Comparison of ENCODE assay signal across 10 cellular contexts in the genomic region with DNA sequence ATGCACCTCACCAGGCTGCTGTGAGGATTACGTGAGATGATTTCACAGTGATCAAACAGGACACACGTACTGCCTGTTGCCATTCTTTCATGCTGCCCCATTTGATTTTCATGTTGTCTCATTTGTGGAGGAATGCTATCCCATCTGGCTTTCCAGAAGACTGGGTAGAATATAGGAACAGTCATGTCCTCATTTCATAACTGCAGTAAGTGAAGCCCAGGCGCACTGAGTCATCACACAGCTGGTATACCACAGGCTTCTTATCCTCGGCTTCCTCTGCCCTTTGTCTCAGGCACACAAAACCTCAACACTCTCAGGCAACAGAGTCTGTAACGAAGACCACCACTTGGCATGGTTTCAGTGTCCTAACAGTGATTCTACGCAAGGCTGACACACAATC.
DNase-seq lines count a peak whose midpoint lies in the region; ATAC-seq, FAIRE-seq and TF ChIP-seq lines count a peak whose summit lies in the region.
"Had no signal": no experiment of that assay in that cellular context is flagged by ENCODE, and none has a peak within 500 bp of the region (broad histone marks: within the 10 kb centered on the region; RNA-seq: fewer than 3 reads in every experiment).

No MANE protein-coding gene starts in this region.

- peak overlapping the region; percentile 89 for H2BK5ac ChIP-seq in IMR-90 (ENCODE audit: low read depth, low read length, poor library complexity, severe bottlenecking)

- H4K8ac ChIP-seq in IMR-90 (ENCODE audit: low read depth in 2 of 2, low read length in 2 of 2): peak overlapping the region; percentile 21 to 80

- peak overlapping the region; percentile 89 for H3K4ac ChIP-seq in IMR-90 (ENCODE audit: low read depth, low read length)

- peak overlapping the region; percentile 85 for H2BK15ac ChIP-seq in IMR-90 (ENCODE audit: low read depth, low read length)

- DNase-seq in AG08395 (ENCODE audit: low spot score) (peak; percentile 94), IMR-90 (peak; percentile 100), adipocyte (ENCODE audit: low read depth) (peak; percentile 96), keratinocyte (ENCODE audit: low read depth, low spot score) (peak; percentile 90), DMS53 treated with DMSO at 0.1 percent for 48 hours (lab: John Stamatoyannopoulos, UW; ENCODE audit: unreplicated experiment) (no peak), T-helper 9 cell (no peak)
- no peak for DNase-seq in effector memory CD8-positive, alpha-beta T cell
- DNase-seq: naive B cell had no signal

- no TSS peak for BruUV-seq in IMR-90 (replicated peaks; lab: Mats Ljungman, UMichigan)

- POLR2A ChIA-PET in IMR-90 (lab: Charles Lee; ENCODE audit: unreplicated experiment): no interaction called here

- CTCF ChIA-PET in IMR-90 (lab: Yijun Ruan, JAX): interaction anchor here (0.6 to 0.8 kb wide), 3 partner anchors 9 to 434 kb away, joined by 3 to 5 read pairs (median 3); no protein-coding TSS in a partner anchor

- peak overlapping the region; percentile 39 for H4K5ac ChIP-seq in IMR-90 (ENCODE audit: low read depth, low read length)

- H4K20me1 ChIP-seq in IMR-90 (ENCODE audit: insufficient read depth, low read length) (peaks cover 7% of the 10 kb centered on the region), keratinocyte (ENCODE audit: control insufficient read depth, extremely low read depth, insufficient read depth, low read length) (no peaks in the 10 kb centered on the region)

- no peaks in the 10 kb centered on the region for H3K9me3 Mint-ChIP-seq in effector memory CD8-positive, alpha-beta T cell

- H2BK120ac ChIP-seq in IMR-90 (ENCODE audit: low read depth, low read length): peak overlapping the region; percentile 91

- H3K27ac ChIP-seq in IMR-90 (ENCODE audit: insufficient read depth, low read length) (peak overlapping the region; percentile 74), keratinocyte (ENCODE audit: control insufficient read depth, insufficient read depth, low read length) (peak overlapping the region; percentile 68)

- H3K79me2 ChIP-seq in keratinocyte (ENCODE audit: control insufficient read depth, insufficient read depth, low read length): peaks cover 3% of the 10 kb centered on the region

- peaks cover 3% of the 10 kb centered on the region for H3K36me3 ChIP-seq in IMR-90 (ENCODE audit: control insufficient read depth, insufficient read depth, low read length)
- H3K36me3 ChIP-seq in adipocyte (ENCODE audit: control insufficient read depth, insufficient read depth, low read length, severe bottlenecking): no peaks in the 10 kb centered on the region
- peaks cover 0 to 1% of the 10 kb centered on the region in 2 experiments for H3K36me3 ChIP-seq in keratinocyte (ENCODE audit: control insufficient read depth in 2 of 2, extremely low read depth in 1 of 2, insufficient read depth in 2 of 2, low read length in 2 of 2)

- peaks cover 22 to 37% of the 10 kb centered on the region in 2 donors for H3K27me3 Mint-ChIP-seq in effector memory CD8-positive, alpha-beta T cell
- H3K27me3 Mint-ChIP-seq: naive B cell had no signal

- H3K9me3 ChIP-seq in IMR-90 (ENCODE audit: control insufficient read depth, insufficient read depth, low read length) (no peaks in the 10 kb centered on the region), adipocyte (ENCODE audit: control insufficient read depth, low read length) (no peaks in the 10 kb centered on the region), keratinocyte (ENCODE audit: control insufficient read depth, low read depth, low read length) (no peaks in the 10 kb centered on the region)

- TF ChIP-seq RAD21 in IMR-90 (IDR thresholded peaks at IDR 0.05; ENCODE audit: low read length): peak; percentile 41

- H3K4me3 Mint-ChIP-seq in effector memory CD8-positive, alpha-beta T cell: no peak overlapping the region
- H3K4me3 Mint-ChIP-seq: naive B cell had no signal

- peak overlapping the region; percentile 22; the same call in 1 of the 2 replicates for H3K4me2 ChIP-seq in IMR-90 (ENCODE audit: low read depth, low read length)
- H3K4me2 ChIP-seq in keratinocyte (ENCODE audit: control insufficient read depth, extremely low read depth, insufficient read depth, low read depth, low read length): peak overlapping the region; percentile 54

- peak overlapping the region; percentile 6 for H2AK9ac ChIP-seq in IMR-90 (replicated peaks; ENCODE audit: low read depth, low read length, poor library complexity)

- no peaks in the 10 kb centered on the region for H3K4me1 Mint-ChIP-seq in effector memory CD8-positive, alpha-beta T cell (ENCODE audit: low read depth in 2 of 2)

- dilution Hi-C loops in IMR-90 (cut with HindIII; ENCODE audit: low sequenced_read_pairs, unreplicated experiment) (no loop called here), keratinocyte (cut with MboI; ENCODE audit: extremely low pct_ligation_motif_present, low sequenced_read_pairs) (no loop called here)

- H3K4me1 ChIP-seq in IMR-90 (ENCODE audit: control insufficient read depth, insufficient read depth, low read length): peaks cover 19% of the 10 kb centered on the region
- peaks cover 47% of the 10 kb centered on the region for H3K4me1 ChIP-seq in adipocyte (ENCODE audit: control insufficient read depth, insufficient read depth, low read length)
- H3K4me1 ChIP-seq in keratinocyte (ENCODE audit: control insufficient read depth, extremely low read depth, insufficient read depth, low read length): peaks cover 16% of the 10 kb centered on the region

- H3K4me3 ChIP-seq in IMR-90 (ENCODE audit: insufficient read depth, low read depth, low read length): no peak overlapping the region
- peak overlapping the region; percentile 25 for H3K4me3 ChIP-seq in adipocyte (ENCODE audit: low read length)
- no peak overlapping the region for H3K4me3 ChIP-seq in keratinocyte (ENCODE audit: control insufficient read depth in 2 of 3, extremely low read depth in 1 of 3, insufficient read depth in 2 of 3, low read depth in 1 of 3, low read length in 3 of 3)

- TF ChIP-seq POLR2A in IMR-90 (IDR thresholded peaks at IDR 0.05; ENCODE audit: low read depth, low read length): 0 out of 2 replicates have a peak, but pooled peaks have one; percentile 45

- intact Hi-C loops in IMR-90 (cut with micrococcal nuclease): no loop called here

- H2AK5ac ChIP-seq in IMR-90 (ENCODE audit: low read depth, low read length): peak overlapping the region; percentile 92

- H2AFZ ChIP-seq in IMR-90 (replicated peaks; ENCODE audit: low read length, poor library complexity) (peak overlapping the region; percentile 60), keratinocyte (ENCODE audit: control insufficient read depth, low read length) (no peak overlapping the region)

- in situ Hi-C loops in IMR-90 (cut with MboI; ENCODE audit: low sequenced_read_pairs): no loop called here

- peak overlapping the region; percentile 80 for H3K23ac ChIP-seq in IMR-90 (ENCODE audit: low read depth, low read length)

- peak overlapping the region; percentile 77 for H3K14ac ChIP-seq in IMR-90 (replicated peaks; ENCODE audit: low read depth, low read length)

- no peak for TF ChIP-seq CTCF in IMR-90 (conservative IDR thresholded peaks at IDR 0.05; ENCODE audit: low read depth, low read length)
- TF ChIP-seq CTCF in keratinocyte (optimal IDR thresholded peaks at IDR 0.05 in 1 of 3, IDR thresholded peaks at IDR 0.05 in 1 of 3, conservative IDR thresholded peaks at IDR 0.05 in 1 of 3; ENCODE audit: extremely low read depth in 1 of 3, insufficient read depth in 2 of 3, low read length in 3 of 3): no peak

- WGBS in IMR-90 (ENCODE audit: extremely low coverage in 2 of 2, insufficient read length in 1 of 2), 2 experiments: 7% methylated on average over 3 of the region's 6 CpGs; no CpG with 5 or more reads in 1 of the 2 experiments

- peak; percentile 99 for FAIRE-seq in keratinocyte (lab: Jason Lieb, UNC)
- FAIRE-seq: colon had no signal

- no peak overlapping the region for H3K27ac Mint-ChIP-seq in effector memory CD8-positive, alpha-beta T cell
- H3K27ac Mint-ChIP-seq: naive B cell had no signal

- peak overlapping the region; percentile 92 for H2BK20ac ChIP-seq in IMR-90 (ENCODE audit: low read depth, low read length)

- H3K27me3 ChIP-seq in IMR-90 (ENCODE audit: control insufficient read depth, insufficient read depth, low read length): no peaks in the 10 kb centered on the region
- H3K27me3 ChIP-seq in adipocyte (replicated peaks; ENCODE audit: control insufficient read depth, insufficient read depth, low read length): no peaks in the 10 kb centered on the region
- H3K27me3 ChIP-seq in keratinocyte (ENCODE audit: control insufficient read depth, extremely low read depth, insufficient read depth, low read length): no peaks in the 10 kb centered on the region

- H3K36me3 Mint-ChIP-seq in effector memory CD8-positive, alpha-beta T cell (ENCODE audit: insufficient read depth): no peaks in the 10 kb centered on the region

- peak overlapping the region; percentile 35 for H3K56ac ChIP-seq in IMR-90 (ENCODE audit: extremely low read depth, insufficient read depth, low read length)

- peaks cover 20 to 40% of the 10 kb centered on the region in 2 experiments for H3K79me1 ChIP-seq in IMR-90 (ENCODE audit: low read depth in 1 of 2, low read length in 2 of 2)

- ATAC-seq in IMR-90 (ENCODE audit: low read depth): peak; percentile 84
- no peak for ATAC-seq in effector memory CD8-positive, alpha-beta T cell (replicated peaks)
- ATAC-seq in GM21526 (IDR thresholded peaks at IDR 0.05; ENCODE audit: low FRiP score, unreplicated experiment): no peak

- H3K9ac ChIP-seq in IMR-90 (ENCODE audit: low read depth, low read length) (no peak overlapping the region; the same call in 1 of the 2 replicates), adipocyte (ENCODE audit: low read length) (no peak overlapping the region), keratinocyte (ENCODE audit: control insufficient read depth, extremely low read depth, insufficient read depth, low read length) (no peak overlapping the region)

- H3K9me1 ChIP-seq in IMR-90 (ENCODE audit: insufficient read depth, low read length): peaks cover 21% of the 10 kb centered on the region
- no peaks in the 10 kb centered on the region for H3K9me1 ChIP-seq in keratinocyte (ENCODE audit: control insufficient read depth, extremely low read depth, insufficient read depth, low read length)

- H4K91ac ChIP-seq in IMR-90 (ENCODE audit: insufficient read depth, low read depth, low read length): peak overlapping the region; percentile 81; the same call in 1 of the 2 replicates

- H3K18ac ChIP-seq in IMR-90 (ENCODE audit: low read depth, low read length): peak overlapping the region; percentile 74

TF ChIP-seq in IMR-90, 13 proteins besides CTCF, POLR2A, EP300 and RAD21 (continues in another document):
- TF ChIP-seq CHD1 (IDR thresholded peaks at IDR 0.05; ENCODE audit: low read depth, low read length): no peak
- TF ChIP-seq SMC3 (IDR thresholded peaks at IDR 0.05; ENCODE audit: low read depth, low read length): no peak; the same call in 1 of the 2 replicates
- peak; percentile 98 for TF ChIP-seq FOS (IDR thresholded peaks at IDR 0.05; ENCODE audit: low read depth, low read length)
- peak; percentile 43; the same call in 1 of the 2 replicates for TF ChIP-seq MAZ (IDR thresholded peaks at IDR 0.05; ENCODE audit: borderline replicate concordance, low read depth, low read length)

Comparison
In these comparisons a context has a peak if more than half of its experiments do, and no peak if none do; other contexts are left out.
1. DNase-seq: peak in AG08395 (single experiment), IMR-90 (single experiment), adipocyte (single experiment) and keratinocyte (single experiment); none in effector memory CD8-positive, alpha-beta T cell (0 of 3), DMS53 treated with DMSO at 0.1 percent for 48 hours (single experiment) and T-helper 9 cell (single experiment).